ENCODE assay signal across 8 cellular contexts in the genomic region with DNA sequence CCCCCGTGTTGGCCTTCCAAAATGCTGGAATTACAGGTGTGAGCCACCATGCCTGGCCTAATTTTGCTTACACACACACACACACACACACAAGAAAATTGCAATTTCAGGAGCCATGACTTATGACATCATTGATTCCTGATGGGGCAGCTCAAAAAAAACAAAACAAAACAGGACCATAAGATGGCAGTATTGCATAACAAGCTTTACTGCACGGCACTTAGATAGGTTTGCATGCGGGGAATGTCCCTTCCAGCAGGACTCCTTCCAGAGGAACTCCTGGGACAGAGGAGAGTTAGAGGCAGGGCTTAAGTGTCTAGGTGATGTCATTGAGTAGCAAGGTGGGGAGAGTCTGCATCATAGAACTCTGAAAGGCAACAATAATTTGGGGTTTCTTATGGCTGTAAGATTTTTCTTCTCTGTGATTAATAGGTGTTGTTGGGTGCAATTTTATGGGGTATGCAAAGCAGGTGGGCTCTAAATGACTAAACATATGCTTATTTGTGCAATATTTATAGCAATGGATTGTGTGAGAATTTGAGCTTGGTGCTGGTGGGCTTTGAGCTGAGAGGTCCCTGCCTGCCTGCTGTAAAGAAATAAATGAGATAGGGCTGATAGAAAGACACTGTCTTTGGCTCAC. TPM values are rescaled to one million over a fixed set of nuclear protein-coding genes. Genes with fewer than 3 reads are reported as not detected.
A peak's percentile ranks its signal among the peaks of the same experiment; 100 is the strongest.
DNase-seq lines count a peak whose midpoint lies in the region; ATAC-seq and TF ChIP-seq lines count a peak whose summit lies in the region.

No MANE protein-coding gene starts in this region.

- DNase-seq in DMS53 (lab: John Stamatoyannopoulos, UW) = peak; percentile 85
- DNase-seq in NCI-H446 (lab: John Stamatoyannopoulos, UW) = peak; percentile 67 to 88
- DNase-seq in astrocyte of the spinal cord (ENCODE audit: low read depth, low spot score) = peak; percentile 64
- peak in 1 of 3 donors; percentile 8 for DNase-seq in mucosa of descending colon

- H3K9me3 ChIP-seq in mucosa of descending colon = peaks cover 4% of the 10 kb centered on the region
- no peaks in the 10 kb centered on the region for H3K9me3 ChIP-seq in gastroesophageal sphincter

- no peak overlapping the region for H3K4me3 ChIP-seq in astrocyte of the spinal cord (ENCODE audit: low read depth, low read length)
- no peak overlapping the region for H3K4me3 ChIP-seq in mucosa of descending colon
- no peak overlapping the region for H3K4me3 ChIP-seq in gastroesophageal sphincter

- TF ChIP-seq POLR2A in gastroesophageal sphincter (IDR thresholded peaks at IDR 0.05) = no peak

- H3K27ac ChIP-seq in gastroesophageal sphincter = no peak overlapping the region

- H3K36me3 ChIP-seq in mucosa of descending colon (ENCODE audit: low read depth) (no peaks in the 10 kb centered on the region), gastroesophageal sphincter (no peaks in the 10 kb centered on the region)

- WGBS in gastroesophageal sphincter (ENCODE audit: low coverage in 1 of 2), 2 donors = 56% methylated on average over 2 of the region's 3 CpGs; no CpG with 5 or more reads in 1 of the 2 donors

- in situ Hi-C loops in astrocyte of the spinal cord (cut with HindIII; ENCODE audit: low sequenced_read_pairs) = loop anchor here (25.0 kb wide), 1 partner anchor 89 kb away; no protein-coding TSS in a partner anchor

- intact Hi-C loops in mucosa of descending colon (cut with DNase I, micrococcal nuclease) = loop anchor here in 1 of 2 donors (5.0 kb wide), 1 partner anchor 79 kb away; no protein-coding TSS in a partner anchor

- TF ChIP-seq CTCF in astrocyte of the spinal cord (IDR thresholded peaks at IDR 0.05; ENCODE audit: low read depth, low read length) (peak; percentile 30), mucosa of descending colon (IDR thresholded peaks at IDR 0.05) (no peak), gastroesophageal sphincter (IDR thresholded peaks at IDR 0.05) (no peak)

- H3K4me1 ChIP-seq in mucosa of descending colon (ENCODE audit: low read depth) = no peaks in the 10 kb centered on the region
- H3K4me1 ChIP-seq in gastroesophageal sphincter = no peaks in the 10 kb centered on the region

- H3K27me3 ChIP-seq in gastroesophageal sphincter = no peaks in the 10 kb centered on the region

- TF ChIP-seq EP300 in gastroesophageal sphincter (IDR thresholded peaks at IDR 0.05) = no peak

- ATAC-seq in HG02798 (IDR thresholded peaks at IDR 0.05; ENCODE audit: poor library complexity, unreplicated experiment) = peak; percentile 55
- ATAC-seq in mucosa of descending colon = peak; percentile 86
- ATAC-seq in gastroesophageal sphincter = no peak
- no peak for ATAC-seq in HG03025 (IDR thresholded peaks at IDR 0.05; ENCODE audit: low FRiP score, unreplicated experiment)
- ATAC-seq in HG02885 (IDR thresholded peaks at IDR 0.05; ENCODE audit: poor library complexity, unreplicated experiment) = no peak

RNA-seq across cellular contexts. Expression of a gene that starts 9.0 kb away (rescaled TPM):
- total RNA-seq in mucosa of descending colon (not detected), gastroesophageal sphincter (1 to 10 TPM in 2 of 4 donors, under 1 TPM in 1, not detected in 1; 0.47 to 2.0 (median 1.6) TPM)

RNA-seq across cellular contexts. Expression of a gene that starts 16.2 kb away (rescaled TPM):
- total RNA-seq in mucosa of descending colon (10 to 100 TPM in 1 of 3 donors, 1 to 10 TPM in 2; 5.6 to 14.6 (median 7.2) TPM), gastroesophageal sphincter (10 to 100 TPM; 18.7 to 49.1 (median 37.6) TPM)

Comparison
In these comparisons a context has a peak if more than half of its experiments do, and no peak if none do; other contexts are left out.
1. ATAC-seq: peak in HG02798 (single experiment) and mucosa of descending colon (single experiment); none in gastroesophageal sphincter (single experiment), HG03025 (single experiment) and HG02885 (single experiment).